ENCODE assay signal across 14 cellular contexts in genomic region chr20:50301712-50302111, GRCh38.
DNase-seq lines count a peak whose midpoint lies in the region; ATAC-seq and TF ChIP-seq lines count a peak whose summit lies in the region.
"Had no signal": no experiment of that assay in that cellular context is flagged by ENCODE, and none has a peak within 500 bp of the region (broad histone marks: within the 10 kb centered on the region; RNA-seq: fewer than 3 reads in every experiment).

No MANE protein-coding gene starts in this region.

- H3K27me3 ChIP-seq in cardiac muscle cell (no peaks in the 10 kb centered on the region), adrenal gland (no peaks in the 10 kb centered on the region), aorta (ENCODE audit: control insufficient read depth in 1 of 2, insufficient read depth in 2 of 2, low read length in 1 of 2) (no peaks in the 10 kb centered on the region)

- intact Hi-C loops in cardiac septum (cut with DNase I) (no loop called here), adrenal gland (cut with DNase I) (loop anchor here (5.0 to 10.0 kb wide), 2 partner anchors 109 to 163 kb away; partner anchors contain the start of gene CEBPB (in 1 of the 2)), posterior vena cava (cut with DNase I) (loop anchor here (1.0 to 5.0 kb wide), 2 partner anchors 96 to 110 kb away; no protein-coding TSS in a partner anchor), aorta (cut with DNase I) (loop anchor here (5.0 to 10.0 kb wide), 2 partner anchors 96 to 107 kb away; partner anchors contain the start of gene CEBPB (in 1 of the 2))

- no peaks in the 10 kb centered on the region for H3K9me3 ChIP-seq in cardiac muscle cell (ENCODE audit: low read depth)
- no peaks in the 10 kb centered on the region for H3K9me3 ChIP-seq in adrenal gland (replicated peaks in 1 of 3)
- no peaks in the 10 kb centered on the region for H3K9me3 ChIP-seq in aorta (ENCODE audit: control insufficient read depth, low read length)

- no peak overlapping the region for H3K27ac Mint-ChIP-seq in stimulated activated naive CD8-positive, alpha-beta T cell treated with anti-CD3 and anti-CD28 coated beads, Interleukin-15, amount 100 ng/mL, for 72 hours

- H3K4me3 ChIP-seq in cardiac muscle cell (no peak overlapping the region), adrenal gland (no peak overlapping the region), aorta (ENCODE audit: low read length in 2 of 2) (no peak overlapping the region)
- H3K4me3 ChIP-seq: GM23248 had no signal

- TF ChIP-seq CTCF in cardiac muscle cell (IDR thresholded peaks at IDR 0.05; ENCODE audit: low read depth, low read length) (no peak), adrenal gland (IDR thresholded peaks at IDR 0.05) (no peak)

- DNase-seq in cardiac muscle cell (ENCODE audit: low read depth in 1 of 2, low spot score in 1 of 2) (no peak), cardiac septum (ENCODE audit: low spot score) (no peak), adrenal gland (peak in 1 of 7 donors; percentile 21), posterior vena cava (ENCODE audit: low spot score) (peak; percentile 14), aorta (peak; percentile 12 to 17), NCI-H748 treated with DMSO at 0.1 percent for 48 hours (lab: John Stamatoyannopoulos, UW) (no peak)
- no peak for DNase-seq in stimulated activated naive CD8-positive, alpha-beta T cell treated with anti-CD3 and anti-CD28 coated beads, Interleukin-15, amount 100 ng/mL, for 72 hours
- DNase-seq: CD4-positive, alpha-beta memory T cell; DMS79; GM23248 had no signal

- no peak for ATAC-seq in aorta (ENCODE audit: low FRiP score)
- no peak for ATAC-seq in HG02938 (IDR thresholded peaks at IDR 0.05; ENCODE audit: unreplicated experiment)
- ATAC-seq in stimulated activated naive CD8-positive, alpha-beta T cell treated with anti-CD3 and anti-CD28 coated beads, Interleukin-15, amount 100 ng/mL, for 72 hours: no peak
- ATAC-seq: HCT116 had no signal

- H3K27ac ChIP-seq in cardiac muscle cell (peak overlapping the region; percentile 50), adrenal gland (peak overlapping the region in 4 of 5 donors; percentile 3 to 51 (median 22)), aorta (ENCODE audit: low read depth in 1 of 2, low read length in 2 of 2) (no peak overlapping the region)
- H3K27ac ChIP-seq: 22Rv1, C4-2B had no signal

- H3K9me3 Mint-ChIP-seq in stimulated activated naive CD8-positive, alpha-beta T cell treated with anti-CD3 and anti-CD28 coated beads, Interleukin-15, amount 100 ng/mL, for 72 hours: peaks cover 0 to 7% of the 10 kb centered on the region in 2 donors

- TF ChIP-seq POLR2A in adrenal gland (IDR thresholded peaks at IDR 0.05): no peak

- no peak overlapping the region for H3K4me3 Mint-ChIP-seq in stimulated activated naive CD8-positive, alpha-beta T cell treated with anti-CD3 and anti-CD28 coated beads, Interleukin-15, amount 100 ng/mL, for 72 hours
- H3K4me3 Mint-ChIP-seq: CD4-positive, alpha-beta memory T cell had no signal

- H3K4me1 ChIP-seq in cardiac muscle cell (ENCODE audit: low read depth): peaks cover 13% of the 10 kb centered on the region
- H3K4me1 ChIP-seq in adrenal gland (replicated peaks in 1 of 2): peaks cover 31 to 37% of the 10 kb centered on the region in 2 donors
- H3K4me1 ChIP-seq in aorta (ENCODE audit: control insufficient read depth in 1 of 2, insufficient read depth in 2 of 2, low read length in 2 of 2): no peaks in the 10 kb centered on the region

- peaks cover 17% of the 10 kb centered on the region for H3K4me1 Mint-ChIP-seq in stimulated activated naive CD8-positive, alpha-beta T cell treated with anti-CD3 and anti-CD28 coated beads, Interleukin-15, amount 100 ng/mL, for 72 hours

- H3K36me3 ChIP-seq in cardiac muscle cell (no peaks in the 10 kb centered on the region), adrenal gland (replicated peaks in 1 of 2) (no peaks in the 10 kb centered on the region), aorta (ENCODE audit: control insufficient read depth in 1 of 2, insufficient read depth in 2 of 2, low read length in 1 of 2) (no peaks in the 10 kb centered on the region)

- peaks cover 13% of the 10 kb centered on the region for H3K27me3 Mint-ChIP-seq in stimulated activated naive CD8-positive, alpha-beta T cell treated with anti-CD3 and anti-CD28 coated beads, Interleukin-15, amount 100 ng/mL, for 72 hours

Comparison
In these comparisons a context has a peak if more than half of its experiments do, and no peak if none do; other contexts are left out.
1. DNase-seq: peak in posterior vena cava (single experiment) and aorta (2 of 2); none in cardiac muscle cell (0 of 2), cardiac septum (single experiment), stimulated activated naive CD8-positive, alpha-beta T cell treated with anti-CD3 and anti-CD28 coated beads, Interleukin-15, amount 100 ng/mL, for 72 hours (0 of 2) and NCI-H748 treated with DMSO at 0.1 percent for 48 hours (single experiment).
2. H3K27ac ChIP-seq: peak in cardiac muscle cell (single experiment) and adrenal gland (4 of 5); none in aorta (0 of 2).